ENCODE assay signal across 8 cellular contexts in genomic region chr1:43453442-43454269, GRCh38. TPM values are rescaled to one million over a fixed set of nuclear protein-coding genes. Genes with fewer than 3 reads are reported as not detected.
A peak's percentile ranks its signal among the peaks of the same experiment; 100 is the strongest.
DNase-seq lines count a peak whose midpoint lies in the region; ATAC-seq and TF ChIP-seq lines count a peak whose summit lies in the region.

HYI (minus strand) TSS chr1:43453931; CDS start chr1:43453793, 138 bp downstream.

- H3K27me3 Mint-ChIP-seq in mesothelial cell of epicardium (ENCODE audit: low read depth), result peaks cover 14% of the 10 kb centered on the region

- peak within 1 kb of the TSS; percentile 79 for H3K4me3 Mint-ChIP-seq in mesothelial cell of epicardium

- DNase-seq in COR-L47 (lab: John Stamatoyannopoulos, UW) (peak; percentile 85), NOMO-1 (lab: John Stamatoyannopoulos, UW; ENCODE audit: unreplicated experiment in 2 of 2) (peak; percentile 90 to 92), activated T-cell treated with anti-CD3 and anti-CD28 coated beads for 24 hours (ENCODE audit: low read depth) (peak; percentile 57), epidermal melanocyte (ENCODE audit: insufficient read length, low spot score) (peak; percentile 87), mesothelial cell of epicardium (ENCODE audit: low spot score in 2 of 2, unreplicated experiment in 2 of 2) (peak; percentile 56 to 76)
- DNase-seq in stimulated activated CD8-positive, alpha-beta memory T cell treated with anti-CD3 and anti-CD28 coated beads, Interleukin-15, amount 100 ng/mL, for 4 hours (ENCODE audit: low read depth in 2 of 2), result peak; percentile 19 to 24

- peak within 1 kb of the TSS; percentile 91 for H3K27ac Mint-ChIP-seq in mesothelial cell of epicardium

- peak; percentile 42 for ATAC-seq in HG03342 (IDR thresholded peaks at IDR 0.05; ENCODE audit: unreplicated experiment)
- ATAC-seq in HG02981 (IDR thresholded peaks at IDR 0.05; ENCODE audit: unreplicated experiment), result no peak

- H3K4me1 Mint-ChIP-seq in mesothelial cell of epicardium, result peaks cover 21% of the 10 kb centered on the region

- peaks cover 9% of the 10 kb centered on the region for H3K9me3 Mint-ChIP-seq in mesothelial cell of epicardium

- TF ChIP-seq CTCF in mesothelial cell of epicardium (IDR thresholded peaks at IDR 0.05; ENCODE audit: unreplicated experiment), result no peak

- peaks cover 27% of the 10 kb centered on the region for H3K36me3 Mint-ChIP-seq in mesothelial cell of epicardium

RNA-seq across cellular contexts. Expression of gene HYI, which starts in this region (rescaled TPM):
- 35.7 to 41.2 TPM (median 37.5 TPM) in 3 replicates for total RNA-seq in mesothelial cell of epicardium

Comparison
In these comparisons a context has a peak if more than half of its experiments do, and no peak if none do; other contexts are left out.
1. DNase-seq: peak in every context shown above with its lines; median percentile 91 in NOMO-1; 87 in epidermal melanocyte; 85 in COR-L47; 66 in mesothelial cell of epicardium; 57 in activated T-cell treated with anti-CD3 and anti-CD28 coated beads for 24 hours; 22 in stimulated activated CD8-positive, alpha-beta memory T cell treated with anti-CD3 and anti-CD28 coated beads, Interleukin-15, amount 100 ng/mL, for 4 hours.